9 cellular contexts compared by ENCODE assay signal in the genomic region with DNA sequence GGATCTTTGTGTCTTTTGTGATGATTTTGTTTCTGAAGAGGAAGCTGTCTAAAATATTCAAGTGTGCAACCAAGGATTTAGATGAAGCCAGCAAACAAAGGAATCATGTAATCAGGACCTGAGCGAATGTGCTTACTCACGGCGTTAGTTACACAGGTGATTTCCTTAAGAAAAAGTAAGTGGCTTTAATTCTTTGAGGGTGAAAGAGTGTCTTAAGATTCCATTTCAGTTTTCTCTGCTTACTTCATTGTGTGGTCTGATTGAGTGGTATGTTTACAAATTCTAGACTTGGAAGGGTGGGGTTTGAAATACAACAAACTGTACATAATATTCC.
A peak's percentile ranks its signal among the peaks of the same experiment; 100 is the strongest.
DNase-seq lines count a peak whose midpoint lies in the region; TF ChIP-seq lines count a peak whose summit lies in the region.
"Had no signal": no experiment of that assay in that cellular context is flagged by ENCODE, and none has a peak within 500 bp of the region (broad histone marks: within the 10 kb centered on the region; RNA-seq: fewer than 3 reads in every experiment).

No MANE protein-coding gene starts in this region.

- H3K9ac ChIP-seq in MM.1S (ENCODE audit: low read length) (peak overlapping the region; percentile 7; the same call in 1 of the 2 replicates), neural progenitor cell (no peak overlapping the region), H9 (ENCODE audit: extremely low read depth, insufficient read length, low read length) (no peak overlapping the region)

- H4K91ac ChIP-seq in H9 (ENCODE audit: insufficient read length, low read depth, low read length), result no peak overlapping the region

- no peak for TF ChIP-seq POLR2A in testis (IDR thresholded peaks at IDR 0.05)

- peaks cover 3% of the 10 kb centered on the region for H3K36me3 Mint-ChIP-seq in neural progenitor cell
- no peaks in the 10 kb centered on the region for H3K36me3 Mint-ChIP-seq in H9 (ENCODE audit: insufficient read depth in 1 of 3, low read depth in 3 of 3)

- H2AK5ac ChIP-seq in H9 (ENCODE audit: insufficient read length, low read length), result no peak overlapping the region

- no peak overlapping the region for H3K23ac ChIP-seq in H9 (ENCODE audit: insufficient read length, low read depth, low read length)

- H3K56ac ChIP-seq in H9 (ENCODE audit: insufficient read length, low read depth, low read length), result no peak overlapping the region

- no peaks in the 10 kb centered on the region for H3K79me1 ChIP-seq in H9 (ENCODE audit: insufficient read depth, low read depth, low read length, poor library complexity, severe bottlenecking)

- H4K20me1 ChIP-seq in MM.1S (ENCODE audit: insufficient read depth, low read length) (no peaks in the 10 kb centered on the region), neural progenitor cell (ENCODE audit: low read depth) (no peaks in the 10 kb centered on the region), H9 (ENCODE audit: control insufficient read depth, insufficient read depth, insufficient read length) (no peaks in the 10 kb centered on the region)

- no peaks in the 10 kb centered on the region for H3K9me2 ChIP-seq in MM.1S (replicated peaks; ENCODE audit: insufficient read depth, low read length)

- H2BK5ac ChIP-seq in H9 (ENCODE audit: insufficient read length, low read length), result no peak overlapping the region

- H3K18ac ChIP-seq in H9 (ENCODE audit: insufficient read length, low read depth, low read length), result no peak overlapping the region

- CTCF ChIA-PET in AG04449 (lab: Yijun Ruan, JAX), result no interaction called here

- no peaks in the 10 kb centered on the region for H3K23me2 ChIP-seq in H9 (ENCODE audit: insufficient read length, low read depth, low read length, poor library complexity, severe bottlenecking)

- H3K79me2 ChIP-seq in MM.1S (ENCODE audit: low read length) (peaks cover 76% of the 10 kb centered on the region), neural progenitor cell (ENCODE audit: low read depth) (no peaks in the 10 kb centered on the region), H9 (ENCODE audit: insufficient read depth, low read length) (no peaks in the 10 kb centered on the region)

- H3K14ac ChIP-seq in H9 (ENCODE audit: insufficient read depth, low read length), result no peak overlapping the region

- H3F3A ChIP-seq in MM.1S (ENCODE audit: insufficient read depth, low read length) (peaks cover 20% of the 10 kb centered on the region), neural progenitor cell (ENCODE audit: low read depth) (no peaks in the 10 kb centered on the region)

- H3K4me3 Mint-ChIP-seq in neural progenitor cell, result no peak overlapping the region
- no peak overlapping the region for H3K4me3 Mint-ChIP-seq in H9
- H3K4me3 Mint-ChIP-seq: effector memory CD8-positive, alpha-beta T cell had no signal

- no peak overlapping the region for H3K4ac ChIP-seq in H9 (ENCODE audit: low read depth, low read length)

- H2BK20ac ChIP-seq in H9 (ENCODE audit: low read depth, low read length, poor library complexity, severe bottlenecking), result no peak overlapping the region

- H4K5ac ChIP-seq in H9 (ENCODE audit: insufficient read length, low read depth, low read length), result no peak overlapping the region

- no CpG with 5 or more reads among the region's 3 CpGs for WGBS in H9 (ENCODE audit: extremely low coverage, insufficient read length, low lambda C conversion rate)
- WGBS in testis, 2 donors, result 61 to 71% methylated on average over 3 of the region's 3 CpGs

- H4K8ac ChIP-seq in H9 (replicated peaks; ENCODE audit: insufficient read length, low read depth, low read length), result no peak overlapping the region

- no peak overlapping the region for H2BK15ac ChIP-seq in H9 (ENCODE audit: low read depth, low read length)

- no peak overlapping the region for H2BK120ac ChIP-seq in H9 (ENCODE audit: low read depth, low read length, poor library complexity, severe bottlenecking)

- H3K27ac Mint-ChIP-seq in neural progenitor cell (no peak overlapping the region), H9 (no peak overlapping the region)

- H3K27me3 Mint-ChIP-seq in neural progenitor cell (ENCODE audit: insufficient read depth, low read depth) (no peaks in the 10 kb centered on the region), H9 (ENCODE audit: low read depth) (no peaks in the 10 kb centered on the region)

- H3K9me3 ChIP-seq in MM.1S (replicated peaks; ENCODE audit: insufficient read depth, low read length), result no peaks in the 10 kb centered on the region
- no peaks in the 10 kb centered on the region for H3K9me3 ChIP-seq in neural progenitor cell (ENCODE audit: low read depth)
- no peaks in the 10 kb centered on the region for H3K9me3 ChIP-seq in H9 (ENCODE audit: control insufficient read depth, low read depth, low read length)
- no peaks in the 10 kb centered on the region for H3K9me3 ChIP-seq in testis

- intact Hi-C loops in testis (cut with DNase I; ENCODE audit: low total_unique reads), result no loop called here

- DNase-seq in AG04449 (ENCODE audit: low read depth, low spot score), result no peak
- peak; percentile 27 for DNase-seq in MM.1S
- DNase-seq in choroid plexus epithelial cell (ENCODE audit: low read depth), result no peak
- DNase-seq in neural progenitor cell (ENCODE audit: low spot score), result no peak
- no peak for DNase-seq in H9
- no peak for DNase-seq in T1000 (lab: John Stamatoyannopoulos, UW)
- DNase-seq in stimulated activated CD4-positive, alpha-beta T cell treated with anti-CD3 and anti-CD28 coated beads, Interleukin-4, amount 100 ng/mL, for 1 hour, result no peak
- no peak for DNase-seq in testis
- DNase-seq: effector memory CD8-positive, alpha-beta T cell had no signal

- no peak overlapping the region for H2BK12ac ChIP-seq in H9 (ENCODE audit: insufficient read length, low read depth, low read length)

- no peak overlapping the region for H3T11ph ChIP-seq in H9 (ENCODE audit: low read length)

- H3K4me2 ChIP-seq in MM.1S (ENCODE audit: low read depth, low read length) (peak overlapping the region; percentile 89), neural progenitor cell (peak overlapping the region; percentile 3), H9 (ENCODE audit: insufficient read depth, insufficient read length, low read length) (no peak overlapping the region)

- POLR2A ChIA-PET in AG04449 (lab: Yijun Ruan, JAX), result interaction anchor here (0.7 kb wide), 1 partner anchor 104 kb away, joined by 3 read pairs; no protein-coding TSS in a partner anchor

- H3K4me1 Mint-ChIP-seq in neural progenitor cell (no peaks in the 10 kb centered on the region), H9 (peaks cover 9 to 16% of the 10 kb centered on the region in 2 experiments)

- H3K36me3 ChIP-seq in MM.1S (replicated peaks; ENCODE audit: insufficient read depth, low read length) (no peaks in the 10 kb centered on the region), neural progenitor cell (no peaks in the 10 kb centered on the region), testis (ENCODE audit: low read depth, missing control alignments) (no peaks in the 10 kb centered on the region)

- TF ChIP-seq CTCF in AG04449 (IDR thresholded peaks at IDR 0.05; ENCODE audit: insufficient read depth, low read length, missing control alignments) (no peak), MM.1S (IDR thresholded peaks at IDR 0.05; ENCODE audit: low read length) (no peak), choroid plexus epithelial cell (conservative IDR thresholded peaks at IDR 0.05; ENCODE audit: low read depth, low read length) (no peak), neural progenitor cell (IDR thresholded peaks at IDR 0.05) (no peak), H9 (conservative IDR thresholded peaks at IDR 0.05) (no peak), testis (IDR thresholded peaks at IDR 0.05) (no peak)

- H3K27ac ChIP-seq in MM.1S (ENCODE audit: low read length) (peak overlapping the region; percentile 55; the same call in 1 of the 2 replicates), neural progenitor cell (no peak overlapping the region), H9 (ENCODE audit: insufficient read length, low read depth, low read length) (no peak overlapping the region), testis (peak overlapping the region in 1 of 2 donors; percentile 51)

- H3K9me3 Mint-ChIP-seq in neural progenitor cell, result no peaks in the 10 kb centered on the region
- H3K9me3 Mint-ChIP-seq in H9, result no peaks in the 10 kb centered on the region
- H3K9me3 Mint-ChIP-seq: effector memory CD8-positive, alpha-beta T cell had no signal

- H3K4me3 ChIP-seq in AG04449 (ENCODE audit: low read depth, low read length), result peak overlapping the region; percentile 61
- H3K4me3 ChIP-seq in MM.1S (ENCODE audit: low read length), result peak overlapping the region; percentile 48
- H3K4me3 ChIP-seq in choroid plexus epithelial cell (ENCODE audit: low read depth, low read length), result peak overlapping the region; percentile 57
- H3K4me3 ChIP-seq in neural progenitor cell, result no peak overlapping the region
- H3K4me3 ChIP-seq in testis, result peak overlapping the region in 1 of 2 donors; percentile 44

- H3K4me1 ChIP-seq in MM.1S (ENCODE audit: low read length) (peaks cover 41% of the 10 kb centered on the region), neural progenitor cell (peaks cover 3% of the 10 kb centered on the region), H9 (ENCODE audit: insufficient read depth, low read length) (no peaks in the 10 kb centered on the region), testis (peaks cover 34% of the 10 kb centered on the region)

- no peaks in the 10 kb centered on the region for H3K27me3 ChIP-seq in MM.1S (replicated peaks; ENCODE audit: insufficient read depth, low read length)
- H3K27me3 ChIP-seq in neural progenitor cell, result no peaks in the 10 kb centered on the region
- H3K27me3 ChIP-seq in H9 (ENCODE audit: insufficient read depth, low read length), result no peaks in the 10 kb centered on the region
- H3K27me3 ChIP-seq in testis, result no peaks in the 10 kb centered on the region

- peak overlapping the region; percentile 32; the same call in 1 of the 2 replicates for H2AFZ ChIP-seq in MM.1S (ENCODE audit: low read length)
- no peak overlapping the region for H2AFZ ChIP-seq in neural progenitor cell (replicated peaks)
- no peak overlapping the region for H2AFZ ChIP-seq in H9 (ENCODE audit: low read length)
